22 cellular contexts compared by ENCODE assay signal in the genomic region with DNA sequence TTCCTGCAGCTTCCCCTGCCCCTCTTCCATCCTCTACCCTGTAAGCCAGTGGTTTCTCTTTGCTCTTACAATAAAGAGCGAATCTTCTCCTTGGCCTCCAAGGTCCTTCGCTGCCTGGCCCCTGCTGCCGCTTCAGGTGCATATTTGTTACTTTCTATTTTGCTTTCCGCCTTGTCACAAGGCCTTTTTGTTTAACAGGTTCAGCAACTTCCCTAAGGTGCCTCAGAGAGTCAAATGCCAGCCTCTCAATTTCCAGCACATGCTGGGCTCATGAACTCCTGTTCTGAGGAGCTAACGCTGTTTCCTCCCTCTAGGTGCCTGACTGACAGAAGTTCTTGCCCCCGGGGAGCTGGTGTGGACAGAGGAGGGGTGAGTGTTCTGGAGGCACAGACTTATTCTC. TPM values are rescaled to one million over a fixed set of nuclear protein-coding genes. Genes with fewer than 3 reads are reported as not detected.
DNase-seq lines count a peak whose midpoint lies in the region; ATAC-seq and TF ChIP-seq lines count a peak whose summit lies in the region.
"Had no signal": no experiment of that assay in that cellular context is flagged by ENCODE, and none has a peak within 500 bp of the region (broad histone marks: within the 10 kb centered on the region; RNA-seq: fewer than 3 reads in every experiment).

No MANE protein-coding gene starts in this region.

- H3K36me3 ChIP-seq in esophagus squamous epithelium = peaks cover 0 to 18% (median 0%) of the 10 kb centered on the region in 3 donors
- H3K36me3 ChIP-seq in mucosa of rectum (ENCODE audit: control insufficient read depth in 2 of 2, insufficient read depth in 2 of 2, low read length in 2 of 2) = peaks cover 0 to 2% of the 10 kb centered on the region in 2 donors
- H3K36me3 ChIP-seq in transverse colon = no peaks in the 10 kb centered on the region
- H3K36me3 ChIP-seq: tibial nerve had no signal

- intact Hi-C loops in esophagus squamous epithelium (cut with DNase I) (no loop called here), transverse colon (cut with DNase I; ENCODE audit: low total_unique reads) (no loop called here)

- in situ Hi-C loops in transverse colon (cut with MboI; ENCODE audit: low pct_ligation_motif_present in 1 of 4, low pct_unique_long_range_greater_than_20kb in 1 of 4, low sequenced_read_pairs in 3 of 4) = no loop called here

- peaks cover 9 to 39% (median 10%) of the 10 kb centered on the region in 3 donors for H3K4me1 ChIP-seq in esophagus squamous epithelium
- H3K4me1 ChIP-seq in mucosa of rectum (ENCODE audit: control insufficient read depth in 2 of 2, insufficient read depth in 2 of 2, low read length in 2 of 2) = peaks cover 12 to 22% of the 10 kb centered on the region in 2 donors
- peaks cover 0 to 26% (median 24%) of the 10 kb centered on the region in 4 donors for H3K4me1 ChIP-seq in transverse colon

- no peak for TF ChIP-seq EP300 in transverse colon (IDR thresholded peaks at IDR 0.05; ENCODE audit: low read depth)

- DNase-seq in DMS53 (lab: John Stamatoyannopoulos, UW) (peak; percentile 31), DMS53 treated with DMSO at 0.1 percent for 48 hours (lab: John Stamatoyannopoulos, UW; ENCODE audit: unreplicated experiment) (no peak), esophagus squamous epithelium (lab: John Stamatoyannopoulos, UW) (no peak), transverse colon (peak; percentile 39), ureter (ENCODE audit: low spot score) (no peak)
- DNase-seq: activated CD4-positive, alpha-beta T cell treated with anti-CD3 and anti-CD28 coated beads for 36 hours; activated naive CD8-positive, alpha-beta T cell treated with anti-CD3 and anti-CD28 coated beads for 36 hours; AML-193; endodermal cell; head of caudate nucleus; naive thymus-derived CD4-positive, alpha-beta T cell; NCI-H1694 treated with DMSO at 0.1 percent for 48 hours; NCI-H2227 treated with DMSO at 0.1 percent for 48 hours; OCI-M1; SHP77; stimulated activated CD4-positive, alpha-beta T cell treated with anti-CD3 and anti-CD28 coated beads, Interleukin-2, amount 100 ng/mL, for 24 hours; stimulated activated naive CD4-positive, alpha-beta T cell treated with Interleukin-2 at 50 U/mL for 16 hours had no signal

- WGBS in esophagus squamous epithelium, 2 donors = 61 to 73% methylated on average over 4 to 5 of the region's 6 CpGs
- WGBS in transverse colon (ENCODE audit: low coverage in 1 of 2), 2 donors = 38 to 44% methylated on average over 4 to 6 of the region's 6 CpGs

- no peak for ATAC-seq in GM18907 (IDR thresholded peaks at IDR 0.05; ENCODE audit: unreplicated experiment)
- ATAC-seq in GM21786 (IDR thresholded peaks at IDR 0.05; ENCODE audit: unreplicated experiment) = no peak
- ATAC-seq: activated CD4-positive, alpha-beta T cell treated with anti-CD3 and anti-CD28 coated beads for 36 hours; naive thymus-derived CD4-positive, alpha-beta T cell had no signal

- no peaks in the 10 kb centered on the region for H3K9me3 ChIP-seq in esophagus squamous epithelium
- no peaks in the 10 kb centered on the region for H3K9me3 ChIP-seq in mucosa of rectum (ENCODE audit: control insufficient read depth in 2 of 2, low read length in 2 of 2)
- H3K9me3 ChIP-seq in transverse colon = no peaks in the 10 kb centered on the region
- H3K9me3 ChIP-seq: tibial nerve had no signal

- peak overlapping the region; percentile 62 to 80 (median 78) for H3K27ac ChIP-seq in esophagus squamous epithelium
- peak overlapping the region; percentile 13 to 69 for H3K27ac ChIP-seq in mucosa of rectum (ENCODE audit: low read depth in 2 of 2, low read length in 2 of 2)
- peak overlapping the region; percentile 10 to 63 (median 50) for H3K27ac ChIP-seq in transverse colon
- H3K27ac ChIP-seq: 22Rv1, tibial nerve had no signal

- H3K27me3 ChIP-seq in esophagus squamous epithelium = no peaks in the 10 kb centered on the region
- H3K27me3 ChIP-seq in mucosa of rectum (ENCODE audit: control insufficient read depth in 2 of 2, insufficient read depth in 2 of 2, low read length in 2 of 2) = no peaks in the 10 kb centered on the region
- H3K27me3 ChIP-seq in transverse colon = no peaks in the 10 kb centered on the region
- H3K27me3 ChIP-seq: tibial nerve had no signal

- no peak overlapping the region for H3K4me3 ChIP-seq in esophagus squamous epithelium
- H3K4me3 ChIP-seq in mucosa of rectum (ENCODE audit: low read length in 2 of 2) = no peak overlapping the region
- no peak overlapping the region for H3K4me3 ChIP-seq in transverse colon
- H3K4me3 ChIP-seq: tibial nerve had no signal

- H3K9ac ChIP-seq in mucosa of rectum (ENCODE audit: low read depth in 1 of 2, low read length in 2 of 2) = peak overlapping the region in 1 of 2 donors; percentile 6

- TF ChIP-seq CTCF in esophagus squamous epithelium (IDR thresholded peaks at IDR 0.05) (no peak), transverse colon (IDR thresholded peaks at IDR 0.05) (no peak)

- no peak for TF ChIP-seq POLR2A in esophagus squamous epithelium (IDR thresholded peaks at IDR 0.05)
- no peak for TF ChIP-seq POLR2A in transverse colon (IDR thresholded peaks at IDR 0.05)

RNA-seq across cellular contexts. Expression of a gene that starts 42.4 kb away (rescaled TPM):
- total RNA-seq in esophagus squamous epithelium = 100 to 1,000 TPM in 1 of 4 donors, 10 to 100 TPM in 3; 39.1 to 112 (median 85.7) TPM
- 100 to 1,000 TPM in 1 of 4 donors, 10 to 100 TPM in 3; 36.4 to 167 (median 79.4) TPM for total RNA-seq in transverse colon
- 165 TPM for total RNA-seq in ureter

Comparison
In these comparisons a context has a peak if more than half of its experiments do, and no peak if none do; other contexts are left out.
1. DNase-seq: peak in DMS53 (single experiment) and transverse colon (single experiment); none in DMS53 treated with DMSO at 0.1 percent for 48 hours (single experiment), esophagus squamous epithelium (single experiment) and ureter (single experiment).
2. Peak in every context shown above with its lines, with median percentiles within 50 percentile points of each other: H3K27ac ChIP-seq.